ENCODE assay signal across 2 cellular contexts in genomic region chr1:24155011-24155782, GRCh38.
TF ChIP-seq lines count a peak whose summit lies in the region.

No MANE protein-coding gene starts in this region.

TF ChIP-seq in HEK293, 187 proteins besides CTCF, POLR2A, EP300 and RAD21:
- TF ChIP-seq KLF16 (tag by site-specific recombination; IDR thresholded peaks at IDR 0.05) (no peak), BCL11A (tag by site-specific recombination; IDR thresholded peaks at IDR 0.05; ENCODE audit: low read depth) (no peak), ZEB2 (tag by site-specific recombination; IDR thresholded peaks at IDR 0.05) (no peak), ZBTB6 (tag by site-specific recombination; IDR thresholded peaks at IDR 0.05) (peak; percentile 45; the same call in 1 of the 2 replicates), GLIS1 (tag by site-specific recombination; IDR thresholded peaks at IDR 0.05) (peak; percentile 31; the same call in 1 of the 2 replicates), ZIC2 (tag by site-specific recombination; IDR thresholded peaks at IDR 0.05) (0 out of 2 replicates have a peak, but pooled peaks have one; percentile 20), OSR2 (tag by site-specific recombination; IDR thresholded peaks at IDR 0.05) (no peak), ZNF350 (tag by site-specific recombination; IDR thresholded peaks at IDR 0.05) (no peak), KLF7 (tag by site-specific recombination; IDR thresholded peaks at IDR 0.05; ENCODE audit: borderline replicate concordance) (no peak), ZNF585B (tag by site-specific recombination; IDR thresholded peaks at IDR 0.05) (no peak), ZNF48 (tag by site-specific recombination; IDR thresholded peaks at IDR 0.05) (no peak)
- TF ChIP-seq, protein P1, sequence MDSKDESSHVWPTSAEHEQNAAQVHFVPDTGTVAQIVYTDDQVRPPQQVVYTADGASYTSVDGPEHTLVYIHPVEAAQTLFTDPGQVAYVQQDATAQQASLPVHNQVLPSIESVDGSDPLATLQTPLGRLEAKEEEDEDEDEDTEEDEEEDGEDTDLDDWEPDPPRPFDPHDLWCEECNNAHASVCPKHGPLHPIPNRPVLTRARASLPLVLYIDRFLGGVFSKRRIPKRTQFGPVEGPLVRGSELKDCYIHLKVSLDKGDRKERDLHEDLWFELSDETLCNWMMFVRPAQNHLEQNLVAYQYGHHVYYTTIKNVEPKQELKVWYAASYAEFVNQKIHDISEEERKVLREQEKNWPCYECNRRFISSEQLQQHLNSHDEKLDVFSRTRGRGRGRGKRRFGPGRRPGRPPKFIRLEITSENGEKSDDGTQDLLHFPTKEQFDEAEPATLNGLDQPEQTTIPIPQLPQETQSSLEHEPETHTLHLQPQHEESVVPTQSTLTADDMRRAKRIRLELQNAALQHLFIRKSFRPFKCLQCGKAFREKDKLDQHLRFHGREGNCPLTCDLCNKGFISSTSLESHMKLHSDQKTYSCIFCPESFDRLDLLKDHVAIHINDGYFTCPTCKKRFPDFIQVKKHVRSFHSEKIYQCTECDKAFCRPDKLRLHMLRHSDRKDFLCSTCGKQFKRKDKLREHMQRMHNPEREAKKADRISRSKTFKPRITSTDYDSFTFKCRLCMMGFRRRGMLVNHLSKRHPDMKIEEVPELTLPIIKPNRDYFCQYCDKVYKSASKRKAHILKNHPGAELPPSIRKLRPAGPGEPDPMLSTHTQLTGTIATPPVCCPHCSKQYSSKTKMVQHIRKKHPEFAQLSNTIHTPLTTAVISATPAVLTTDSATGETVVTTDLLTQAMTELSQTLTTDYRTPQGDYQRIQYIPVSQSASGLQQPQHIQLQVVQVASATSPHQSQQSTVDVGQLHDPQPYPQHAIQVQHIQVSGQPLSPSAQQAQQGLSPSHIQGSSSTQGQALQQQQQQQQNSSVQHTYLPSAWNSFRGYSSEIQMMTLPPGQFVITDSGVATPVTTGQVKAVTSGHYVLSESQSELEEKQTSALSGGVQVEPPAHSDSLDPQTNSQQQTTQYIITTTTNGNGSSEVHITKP (tag by site-specific recombination; IDR thresholded peaks at IDR 0.05): no peak
- TF ChIP-seq, protein P2, sequence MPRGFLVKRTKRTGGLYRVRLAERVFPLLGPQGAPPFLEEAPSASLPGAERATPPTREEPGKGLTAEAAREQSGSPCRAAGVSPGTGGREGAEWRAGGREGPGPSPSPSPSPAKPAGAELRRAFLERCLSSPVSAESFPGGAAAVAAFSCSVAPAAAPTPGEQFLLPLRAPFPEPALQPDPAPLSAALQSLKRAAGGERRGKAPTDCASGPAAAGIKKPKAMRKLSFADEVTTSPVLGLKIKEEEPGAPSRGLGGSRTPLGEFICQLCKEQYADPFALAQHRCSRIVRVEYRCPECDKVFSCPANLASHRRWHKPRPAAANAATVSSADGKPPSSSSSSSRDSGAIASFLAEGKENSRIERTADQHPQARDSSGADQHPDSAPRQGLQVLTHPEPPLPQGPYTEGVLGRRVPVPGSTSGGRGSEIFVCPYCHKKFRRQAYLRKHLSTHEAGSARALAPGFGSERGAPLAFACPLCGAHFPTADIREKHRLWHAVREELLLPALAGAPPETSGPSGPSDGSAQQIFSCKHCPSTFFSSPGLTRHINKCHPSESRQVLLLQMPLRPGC (tag by site-specific recombination; IDR thresholded peaks at IDR 0.05): no peak
- TF ChIP-seq, protein P3, sequence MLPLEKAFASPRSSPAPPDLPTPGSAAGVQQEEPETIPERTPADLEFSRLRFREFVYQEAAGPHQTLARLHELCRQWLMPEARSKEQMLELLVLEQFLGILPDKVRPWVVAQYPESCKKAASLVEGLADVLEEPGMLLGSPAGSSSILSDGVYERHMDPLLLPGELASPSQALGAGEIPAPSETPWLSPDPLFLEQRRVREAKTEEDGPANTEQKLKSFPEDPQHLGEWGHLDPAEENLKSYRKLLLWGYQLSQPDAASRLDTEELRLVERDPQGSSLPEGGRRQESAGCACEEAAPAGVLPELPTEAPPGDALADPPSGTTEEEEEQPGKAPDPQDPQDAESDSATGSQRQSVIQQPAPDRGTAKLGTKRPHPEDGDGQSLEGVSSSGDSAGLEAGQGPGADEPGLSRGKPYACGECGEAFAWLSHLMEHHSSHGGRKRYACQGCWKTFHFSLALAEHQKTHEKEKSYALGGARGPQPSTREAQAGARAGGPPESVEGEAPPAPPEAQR (tag by site-specific recombination; IDR thresholded peaks at IDR 0.05): no peak
- TF ChIP-seq, protein P4, sequence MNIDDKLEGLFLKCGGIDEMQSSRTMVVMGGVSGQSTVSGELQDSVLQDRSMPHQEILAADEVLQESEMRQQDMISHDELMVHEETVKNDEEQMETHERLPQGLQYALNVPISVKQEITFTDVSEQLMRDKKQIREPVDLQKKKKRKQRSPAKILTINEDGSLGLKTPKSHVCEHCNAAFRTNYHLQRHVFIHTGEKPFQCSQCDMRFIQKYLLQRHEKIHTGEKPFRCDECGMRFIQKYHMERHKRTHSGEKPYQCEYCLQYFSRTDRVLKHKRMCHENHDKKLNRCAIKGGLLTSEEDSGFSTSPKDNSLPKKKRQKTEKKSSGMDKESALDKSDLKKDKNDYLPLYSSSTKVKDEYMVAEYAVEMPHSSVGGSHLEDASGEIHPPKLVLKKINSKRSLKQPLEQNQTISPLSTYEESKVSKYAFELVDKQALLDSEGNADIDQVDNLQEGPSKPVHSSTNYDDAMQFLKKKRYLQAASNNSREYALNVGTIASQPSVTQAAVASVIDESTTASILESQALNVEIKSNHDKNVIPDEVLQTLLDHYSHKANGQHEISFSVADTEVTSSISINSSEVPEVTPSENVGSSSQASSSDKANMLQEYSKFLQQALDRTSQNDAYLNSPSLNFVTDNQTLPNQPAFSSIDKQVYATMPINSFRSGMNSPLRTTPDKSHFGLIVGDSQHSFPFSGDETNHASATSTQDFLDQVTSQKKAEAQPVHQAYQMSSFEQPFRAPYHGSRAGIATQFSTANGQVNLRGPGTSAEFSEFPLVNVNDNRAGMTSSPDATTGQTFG (tag by site-specific recombination; IDR thresholded peaks at IDR 0.05; ENCODE audit: borderline replicate concordance): no peak

TF ChIP-seq in HepG2, 621 proteins besides CTCF, POLR2A, EP300 and RAD21 (continues in another document):
- TF ChIP-seq ZNF768 (CRISPR knock-in tag; IDR thresholded peaks at IDR 0.05) (0 out of 2 replicates have a peak, but pooled peaks have one; percentile 14), SRSF1 (optimal IDR thresholded peaks at IDR 0.05; ENCODE audit: low read depth, low read length) (no peak), SAP130 (CRISPR knock-in tag; IDR thresholded peaks at IDR 0.05; ENCODE audit: low read depth) (no peak), ZKSCAN1 (IDR thresholded peaks at IDR 0.05; ENCODE audit: low read length) (no peak), ZNF326 (CRISPR knock-in tag; IDR thresholded peaks at IDR 0.05; ENCODE audit: borderline replicate concordance) (no peak), EZH2 (conservative IDR thresholded peaks at IDR 0.05; ENCODE audit: low read depth, low read length) (no peak), STAT5B (CRISPR knock-in tag; IDR thresholded peaks at IDR 0.05) (no peak), GFI1 (CRISPR knock-in tag; IDR thresholded peaks at IDR 0.05; ENCODE audit: borderline replicate concordance) (peak; percentile 49; the same call in 1 of the 2 replicates), ZNF766 (CRISPR knock-in tag; IDR thresholded peaks at IDR 0.05; ENCODE audit: borderline replicate concordance) (no peak), PITX1 (CRISPR knock-in tag; IDR thresholded peaks at IDR 0.05) (no peak), MLXIP (CRISPR knock-in tag; IDR thresholded peaks at IDR 0.05; ENCODE audit: borderline replicate concordance) (no peak), AGO2 (optimal IDR thresholded peaks at IDR 0.05; ENCODE audit: low read depth, low read length) (no peak), E2F1 (CRISPR knock-in tag; IDR thresholded peaks at IDR 0.05) (no peak), SMAD9 (CRISPR knock-in tag; IDR thresholded peaks at IDR 0.05) (no peak), ZNF17 (CRISPR knock-in tag; IDR thresholded peaks at IDR 0.05) (no peak), ARID5B (CRISPR knock-in tag; IDR thresholded peaks at IDR 0.05) (0 out of 2 replicates have a peak, but pooled peaks have one; percentile 31), E2F2 (CRISPR knock-in tag; IDR thresholded peaks at IDR 0.05; ENCODE audit: borderline replicate concordance) (no peak), CREBL2 (CRISPR knock-in tag; IDR thresholded peaks at IDR 0.05; ENCODE audit: borderline replicate concordance) (no peak), FOXO1 (CRISPR knock-in tag; IDR thresholded peaks at IDR 0.05) (no peak), ZNF451 (CRISPR knock-in tag; IDR thresholded peaks at IDR 0.05) (no peak), KMT2B (CRISPR knock-in tag; IDR thresholded peaks at IDR 0.05) (no peak), ZNF317 (CRISPR knock-in tag; IDR thresholded peaks at IDR 0.05) (no peak), ZNF547 (CRISPR knock-in tag; IDR thresholded peaks at IDR 0.05) (no peak), ZNF589 (CRISPR knock-in tag; conservative IDR thresholded peaks at IDR 0.05) (no peak), ATF1 (CRISPR knock-in tag; IDR thresholded peaks at IDR 0.05) (no peak), HOXA9 (CRISPR knock-in tag; IDR thresholded peaks at IDR 0.05; ENCODE audit: borderline replicate concordance) (no peak), TBX3 (IDR thresholded peaks at IDR 0.05; ENCODE audit: borderline replicate concordance) (no peak), ZNF678 (CRISPR knock-in tag; IDR thresholded peaks at IDR 0.05) (no peak), ZNF546 (CRISPR knock-in tag; conservative IDR thresholded peaks at IDR 0.05) (no peak)
- TF ChIP-seq, protein P5, sequence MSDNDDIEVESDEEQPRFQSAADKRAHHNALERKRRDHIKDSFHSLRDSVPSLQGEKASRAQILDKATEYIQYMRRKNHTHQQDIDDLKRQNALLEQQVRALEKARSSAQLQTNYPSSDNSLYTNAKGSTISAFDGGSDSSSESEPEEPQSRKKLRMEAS (IDR thresholded peaks at IDR 0.05): no peak
- TF ChIP-seq, protein P6, sequence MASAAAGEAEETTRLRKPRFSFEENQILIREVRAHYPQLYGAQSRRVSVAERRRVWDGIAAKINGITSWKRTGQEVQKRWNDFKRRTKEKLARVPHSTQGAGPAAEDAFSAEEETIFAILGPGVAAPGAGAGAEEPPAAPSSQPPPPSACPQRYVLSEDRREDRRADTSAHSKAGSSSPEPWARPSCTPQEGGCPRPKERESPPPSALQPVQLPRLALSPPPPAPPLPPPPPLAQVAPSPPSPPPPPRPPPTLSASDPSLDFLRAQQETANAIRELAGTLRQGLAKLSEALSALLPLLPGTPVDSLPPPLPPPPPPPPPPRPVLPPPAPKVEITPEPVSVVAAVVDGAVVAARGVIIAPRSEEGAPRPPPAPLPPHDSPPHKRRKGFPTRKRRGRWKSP (CRISPR knock-in tag; IDR thresholded peaks at IDR 0.05): no peak
